Comparison of ENCODE assay signal across 1 cellular context in genomic region chr7:92634924-92635519, GRCh38.
TF ChIP-seq lines count a peak whose summit lies in the region.

No MANE protein-coding gene starts in this region.

TF ChIP-seq in GM12878, 131 proteins besides CTCF, POLR2A, EP300 and RAD21 (continued from another document):
- TF ChIP-seq ZNF687 (IDR thresholded peaks at IDR 0.05), result no peak
- peak; percentile 85 for TF ChIP-seq NR2F1 (conservative IDR thresholded peaks at IDR 0.05)
- peak; percentile 96 for TF ChIP-seq FOXM1 (IDR thresholded peaks at IDR 0.05; ENCODE audit: low read depth, low read length)
